8 cellular contexts compared by ENCODE assay signal in the genomic region with DNA sequence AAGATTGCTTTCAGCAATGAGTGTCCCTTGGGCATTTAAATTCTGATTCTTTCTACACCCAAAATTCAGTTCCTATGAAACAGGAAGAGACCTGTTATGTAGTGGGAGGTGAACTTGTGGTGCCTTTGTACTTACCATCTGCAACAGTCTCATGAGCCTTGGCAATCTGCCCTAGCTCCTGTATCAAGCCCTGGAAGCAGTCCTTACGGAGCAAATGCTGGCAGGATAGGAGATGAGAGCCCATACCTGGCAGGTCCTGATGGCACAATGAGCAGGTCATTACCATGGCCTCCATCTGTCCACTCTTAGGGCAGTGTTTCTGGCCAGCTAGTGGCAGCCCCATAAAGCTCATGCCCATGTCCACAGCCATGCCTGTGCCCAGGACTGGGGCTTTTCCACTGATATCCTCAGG. TPM values are rescaled to one million over a fixed set of nuclear protein-coding genes. Genes with fewer than 3 reads are reported as not detected.
DNase-seq lines count a peak whose midpoint lies in the region; ATAC-seq and TF ChIP-seq lines count a peak whose summit lies in the region.

No MANE protein-coding gene starts in this region.

- TF ChIP-seq EP300 in ovary (IDR thresholded peaks at IDR 0.05), result no peak

- no peak for TF ChIP-seq CTCF in ovary (IDR thresholded peaks at IDR 0.05)

- WGBS in ovary, 3 donors, result 0% methylated on average over 1 of the region's 1 CpG

- ATAC-seq in esophagus mucosa (peak; percentile 75), GM21526 (IDR thresholded peaks at IDR 0.05; ENCODE audit: low FRiP score, unreplicated experiment) (no peak)

- peak; percentile 90 for DNase-seq in DMS 273 (lab: John Stamatoyannopoulos, UW; ENCODE audit: unreplicated experiment)
- DNase-seq in NCI-H446 (lab: John Stamatoyannopoulos, UW), result peak; percentile 92 to 93
- DNase-seq in ovary, result peak in 4 of 5 donors; percentile 42 to 67 (median 54)
- no peak for DNase-seq in NCI-H1436 treated with DMSO at 0.1 percent for 48 hours (lab: John Stamatoyannopoulos, UW)
- DNase-seq in erythroblast (lab: John Stamatoyannopoulos, UW), result no peak
- no peak for DNase-seq in NCI-H510A (lab: John Stamatoyannopoulos, UW)

- no peak overlapping the region for H3K4me3 ChIP-seq in ovary

- H3K4me1 ChIP-seq in ovary (ENCODE audit: insufficient read depth), result no peaks in the 10 kb centered on the region

- H3K27me3 ChIP-seq in ovary, result no peaks in the 10 kb centered on the region

- intact Hi-C loops in ovary (cut with DNase I), result no loop called here

- no peaks in the 10 kb centered on the region for H3K9me3 ChIP-seq in ovary

- H3K36me3 ChIP-seq in ovary, result no peaks in the 10 kb centered on the region

- H3K27ac ChIP-seq in ovary, result peak overlapping the region; percentile 57 to 58

- TF ChIP-seq POLR2A in ovary (IDR thresholded peaks at IDR 0.05) (no peak), erythroblast (IDR thresholded peaks at IDR 0.05; ENCODE audit: low read length) (no peak)

RNA-seq across cellular contexts. Expression of gene TRIM66, which starts 10.8 kb away (rescaled TPM):
- total RNA-seq in esophagus mucosa, result 11.8 TPM
- 10 to 100 TPM in 1 of 7 donors, 1 to 10 TPM in 6; 2.3 to 15.4 (median 4.9) TPM for total RNA-seq in ovary
- 1 to 10 TPM; 2.6 to 6.7 TPM for polyA plus RNA-seq in ovary

RNA-seq across cellular contexts. Expression of gene RPL27A, which starts 10.9 kb away (rescaled TPM):
- total RNA-seq in esophagus mucosa (1,154 TPM), ovary (1,000 to 10,000 TPM in 6 of 7 donors, 100 to 1,000 TPM in 1; 986 to 2,251 (median 1,304) TPM)
- polyA plus RNA-seq in ovary, result 1,000 to 10,000 TPM; 3,412 to 6,011 TPM

Comparison
In these comparisons a context has a peak if more than half of its experiments do, and no peak if none do; other contexts are left out.
1. DNase-seq: peak in DMS 273 (single experiment), NCI-H446 (2 of 2) and ovary (4 of 5); none in NCI-H1436 treated with DMSO at 0.1 percent for 48 hours (single experiment), erythroblast (0 of 2) and NCI-H510A (single experiment).